29 cellular contexts compared by ENCODE assay signal in genomic region chr20:46071573-46071972, GRCh38. TPM values are rescaled to one million over a fixed set of nuclear protein-coding genes. Genes with fewer than 3 reads are reported as not detected.
"Had no signal": no experiment of that assay in that cellular context is flagged by ENCODE, and none has a peak within 500 bp of the region (broad histone marks: within the 10 kb centered on the region; RNA-seq: fewer than 3 reads in every experiment).

No MANE protein-coding gene starts in this region.

- H3K9me3 Mint-ChIP-seq: activated CD8-positive, alpha-beta T cell treated with anti-CD3 and anti-CD28 coated beads for 36 hours; activated naive CD4-positive, alpha-beta T cell treated with anti-CD3 and anti-CD28 coated beads, Interleukin-2, amount 10 ng/mL, durations not matched to agents 7 days and 5 days; activated naive CD8-positive, alpha-beta T cell treated with anti-CD3 and anti-CD28 coated beads for 36 hours; activated T-cell treated with anti-CD3 and anti-CD28 coated beads, Interleukin-2, amount 50 U/mL, for 72 hours; activated T-helper 2 cell treated with anti-CD3 and anti-CD28 coated beads, Interferon-gamma antibody, Interleukin-2, Interleukin-4, amounts not matched to agents 10 μg/mL and 5 μg/mL and 100 μg/mL, durations not matched to agents 14 hours and 24 hours and 36 hours had no signal

- H3K4me3 Mint-ChIP-seq: activated CD4-positive, alpha-beta T cell treated with anti-CD3 and anti-CD28 coated beads for 36 hours; activated CD8-positive, alpha-beta T cell treated with anti-CD3 and anti-CD28 coated beads for 36 hours; activated naive CD4-positive, alpha-beta T cell treated with anti-CD3 and anti-CD28 coated beads, Interleukin-2, amount 10 ng/mL, durations not matched to agents 7 days and 5 days; activated naive CD8-positive, alpha-beta T cell treated with anti-CD3 and anti-CD28 coated beads for 36 hours; activated T-cell treated with anti-CD3 and anti-CD28 coated beads, Interleukin-2, amount 50 U/mL, for 72 hours; T-helper 17 cell had no signal

- H3K27ac Mint-ChIP-seq: activated CD4-positive, alpha-beta T cell treated with anti-CD3 and anti-CD28 coated beads for 36 hours; activated CD8-positive, alpha-beta T cell treated with anti-CD3 and anti-CD28 coated beads for 36 hours; activated naive CD4-positive, alpha-beta T cell treated with anti-CD3 and anti-CD28 coated beads, Interleukin-2, amount 10 ng/mL, durations not matched to agents 7 days and 5 days; activated naive CD8-positive, alpha-beta T cell treated with anti-CD3 and anti-CD28 coated beads for 36 hours; activated T-cell treated with anti-CD3 and anti-CD28 coated beads, Interleukin-2, amount 50 U/mL, for 72 hours; activated T-helper 2 cell treated with anti-CD3 and anti-CD28 coated beads, Interferon-gamma antibody, Interleukin-2, Interleukin-4, amounts not matched to agents 10 μg/mL and 5 μg/mL and 100 μg/mL, durations not matched to agents 14 hours and 24 hours and 36 hours; T-helper 17 cell had no signal

- H3K4me3 ChIP-seq: Peyer's patch, SJSA1 had no signal

- DNase-seq: activated CD4-positive, alpha-beta T cell treated with anti-CD3 and anti-CD28 coated beads for 36 hours; activated CD4-positive, alpha-beta T cell treated with anti-CD3 and anti-CD28 coated beads, Interleukin-2, amount 50 U/mL, for 1 hour; activated CD8-positive, alpha-beta memory T cell treated with anti-CD3 and anti-CD28 coated beads, Interleukin-2, amount 50 U/mL, for 4 hours; activated CD8-positive, alpha-beta T cell treated with anti-CD3 and anti-CD28 coated beads for 36 hours; activated gamma-delta T cell treated with Interleukin-2 at 50 U/mL for 16 hours; activated naive CD4-positive, alpha-beta T cell treated with anti-CD3 and anti-CD28 coated beads, Interleukin-2, amount 10 ng/mL, durations not matched to agents 7 days and 5 days; activated naive CD8-positive, alpha-beta T cell treated with anti-CD3 and anti-CD28 coated beads for 36 hours; activated T-cell treated with anti-CD3 and anti-CD28 coated beads, Interleukin-2, amount 50 U/mL, for 72 hours; anterior cingulate cortex; cerebellar nuclear complex; NCI-H1048; NCI-H146; NCI-H187 treated with DMSO at 0.1 percent for 48 hours; NCI-H2081 treated with DMSO at 0.1 percent for 48 hours; NCI-H2171; NCI-H226; NCI-H526; NCI-H774; NK-92 treated with Interleukin-12 subunit alpha and Interleukin-12 subunit beta, amount 100 ng/mL, for 24 hours; OCI-M1; Peyer's patch; SHP77; T-helper 17 cell; T-helper 9 cell had no signal

- ATAC-seq: activated CD4-positive, alpha-beta T cell treated with anti-CD3 and anti-CD28 coated beads for 36 hours; activated CD8-positive, alpha-beta T cell treated with anti-CD3 and anti-CD28 coated beads for 36 hours; activated T-cell treated with anti-CD3 and anti-CD28 coated beads, Interleukin-2, amount 50 U/mL, for 72 hours; T-helper 17 cell had no signal

- H3K9me3 ChIP-seq: Peyer's patch, SJSA1 had no signal

- FAIRE-seq: colon had no signal

- H3K27ac ChIP-seq: Peyer's patch, SJSA1 had no signal

- H3K27me3 ChIP-seq: Peyer's patch, SJSA1 had no signal

- H3K27me3 Mint-ChIP-seq: activated CD4-positive, alpha-beta T cell treated with anti-CD3 and anti-CD28 coated beads for 36 hours; activated CD8-positive, alpha-beta T cell treated with anti-CD3 and anti-CD28 coated beads for 36 hours; activated naive CD4-positive, alpha-beta T cell treated with anti-CD3 and anti-CD28 coated beads, Interleukin-2, amount 10 ng/mL, durations not matched to agents 7 days and 5 days; activated naive CD8-positive, alpha-beta T cell treated with anti-CD3 and anti-CD28 coated beads for 36 hours; T-helper 17 cell had no signal

- H3K4me1 ChIP-seq: Peyer's patch had no signal

- H3K4me1 Mint-ChIP-seq: activated CD4-positive, alpha-beta T cell treated with anti-CD3 and anti-CD28 coated beads for 36 hours had no signal

RNA-seq across cellular contexts. Expression of gene SLC12A5, which starts 42.6 kb away (rescaled TPM):
- total RNA-seq: NCI-H460, Peyer's patch, SJSA1, T-helper 17 cell had no signal

RNA-seq across cellular contexts. Expression of gene CD40, which starts 46.5 kb away (rescaled TPM):
- total RNA-seq: M059J had no signal
